11 cellular contexts compared by ENCODE assay signal in genomic region chr4:105509291-105509690, GRCh38. TPM values are rescaled to one million over a fixed set of nuclear protein-coding genes. Genes with fewer than 3 reads are reported as not detected.
A peak's percentile ranks its signal among the peaks of the same experiment; 100 is the strongest.
DNase-seq lines count a peak whose midpoint lies in the region; ATAC-seq and TF ChIP-seq lines count a peak whose summit lies in the region.
"Had no signal": no experiment of that assay in that cellular context is flagged by ENCODE, and none has a peak within 500 bp of the region (broad histone marks: within the 10 kb centered on the region; RNA-seq: fewer than 3 reads in every experiment).

No MANE protein-coding gene starts in this region.

- POLR2A ChIA-PET in activated CD4-positive, alpha-beta T cell treated with anti-CD3 and anti-CD28 coated beads for 36 hours (lab: Charles Lee), result no interaction called here

- no peaks in the 10 kb centered on the region for H3K27me3 ChIP-seq in prostate gland (replicated peaks; ENCODE audit: insufficient read depth)
- H3K27me3 ChIP-seq: gastrocnemius medialis had no signal

- intact Hi-C loops in activated CD4-positive, alpha-beta T cell treated with anti-CD3 and anti-CD28 coated beads for 36 hours (cut with DNase I, micrococcal nuclease), result no loop called here
- intact Hi-C loops in prostate gland (cut with DNase I), result no loop called here

- no peaks in the 10 kb centered on the region for H3K9me3 ChIP-seq in prostate gland
- H3K9me3 ChIP-seq: gastrocnemius medialis had no signal

- DNase-seq in naive B cell (no peak), prostate gland (ENCODE audit: low spot score) (no peak)
- no peak for DNase-seq in activated effector memory CD4-positive, alpha-beta T cell treated with Interleukin-2 at 50 U/mL for 16 hours
- DNase-seq in activated CD4-positive, alpha-beta T cell treated with anti-CD3 and anti-CD28 coated beads for 36 hours, result no peak
- DNase-seq: gastrocnemius medialis, mesendoderm, NCI-H226 had no signal

- peaks cover 9 to 16% (median 10%) of the 10 kb centered on the region in 3 donors for H3K27me3 Mint-ChIP-seq in naive B cell
- peaks cover 6% of the 10 kb centered on the region for H3K27me3 Mint-ChIP-seq in activated CD4-positive, alpha-beta T cell treated with anti-CD3 and anti-CD28 coated beads for 36 hours

- 63% methylated on average over 1 of the region's 1 CpG for WGBS in prostate gland

- CTCF ChIA-PET in activated CD4-positive, alpha-beta T cell treated with anti-CD3 and anti-CD28 coated beads for 36 hours (lab: Charles Lee), result no interaction called here

- H3K36me3 Mint-ChIP-seq in naive B cell, result no peaks in the 10 kb centered on the region
- H3K36me3 Mint-ChIP-seq in activated CD4-positive, alpha-beta T cell treated with anti-CD3 and anti-CD28 coated beads for 36 hours (ENCODE audit: low read depth), result no peaks in the 10 kb centered on the region

- ATAC-seq in GM19043 (IDR thresholded peaks at IDR 0.05; ENCODE audit: low read depth, unreplicated experiment) (peak; percentile 95), HG02588 (IDR thresholded peaks at IDR 0.05; ENCODE audit: unreplicated experiment) (peak; percentile 87), HG03460 (IDR thresholded peaks at IDR 0.05; ENCODE audit: unreplicated experiment) (peak; percentile 92), naive B cell (ENCODE audit: low read depth in 2 of 2) (peak; percentile 71 to 73)
- ATAC-seq in activated CD4-positive, alpha-beta T cell treated with anti-CD3 and anti-CD28 coated beads for 36 hours, result no peak
- ATAC-seq: gastrocnemius medialis had no signal

- H3K9me3 Mint-ChIP-seq in naive B cell, result peaks cover 0 to 11% (median 4%) of the 10 kb centered on the region in 7 donors
- H3K9me3 Mint-ChIP-seq in activated CD4-positive, alpha-beta T cell treated with anti-CD3 and anti-CD28 coated beads for 36 hours (ENCODE audit: low read depth), result peaks cover 2% of the 10 kb centered on the region

- H3K4me1 Mint-ChIP-seq in naive B cell, result peaks cover 0 to 8% (median 5%) of the 10 kb centered on the region in 3 donors
- no peaks in the 10 kb centered on the region for H3K4me1 Mint-ChIP-seq in activated CD4-positive, alpha-beta T cell treated with anti-CD3 and anti-CD28 coated beads for 36 hours

- no peak overlapping the region for H3K4me3 ChIP-seq in prostate gland
- H3K4me3 ChIP-seq: gastrocnemius medialis had no signal

- TF ChIP-seq CTCF in prostate gland (IDR thresholded peaks at IDR 0.05), result no peak

- H3K4me3 Mint-ChIP-seq in naive B cell, result no peak overlapping the region
- no peak overlapping the region for H3K4me3 Mint-ChIP-seq in activated CD4-positive, alpha-beta T cell treated with anti-CD3 and anti-CD28 coated beads for 36 hours

- H3K27ac Mint-ChIP-seq in naive B cell, result peak overlapping the region in 1 of 6 donors; percentile 30
- no peak overlapping the region for H3K27ac Mint-ChIP-seq in activated CD4-positive, alpha-beta T cell treated with anti-CD3 and anti-CD28 coated beads for 36 hours

- no peaks in the 10 kb centered on the region for H3K36me3 ChIP-seq in prostate gland
- H3K36me3 ChIP-seq: gastrocnemius medialis had no signal

- no peak for TF ChIP-seq POLR2A in prostate gland (IDR thresholded peaks at IDR 0.05)

- no peak overlapping the region for H3K27ac ChIP-seq in prostate gland
- H3K27ac ChIP-seq: gastrocnemius medialis had no signal

- H3K4me1 ChIP-seq in prostate gland (replicated peaks), result no peaks in the 10 kb centered on the region
- H3K4me1 ChIP-seq: gastrocnemius medialis had no signal

RNA-seq across cellular contexts. Expression of gene PPA2, which starts 35.4 kb away (rescaled TPM):
- polyA plus RNA-seq in naive B cell (ENCODE audit: low read depth in 6 of 6), result 100 to 1,000 TPM in 3 of 6 donors, 10 to 100 TPM in 3; 71.7 to 132 (median 109) TPM
- 10 to 100 TPM; 74.6 to 76.3 TPM for total RNA-seq in activated CD4-positive, alpha-beta T cell treated with anti-CD3 and anti-CD28 coated beads for 36 hours
- total RNA-seq in prostate gland, result 100 to 1,000 TPM in 1 of 2 donors, 10 to 100 TPM in 1; 54.0 to 168 TPM

RNA-seq across cellular contexts. Expression of gene ARHGEF38, which starts 43.1 kb away (rescaled TPM):
- polyA plus RNA-seq in naive B cell (ENCODE audit: low read depth in 6 of 6), result not detected
- total RNA-seq in activated CD4-positive, alpha-beta T cell treated with anti-CD3 and anti-CD28 coated beads for 36 hours, result not detected
- 10 to 100 TPM; 10.4 to 25.7 TPM for total RNA-seq in prostate gland
- total RNA-seq: gastrocnemius medialis; T-helper 1 cell treated with Interleukin-12 subunit alpha and Interleukin-12 subunit beta and Interleukin-4 antibody, amounts not matched to agents 30 ng/mL and 1 ng/mL, for 36 hours had no signal

Comparison
In these comparisons a context has a peak if more than half of its experiments do, and no peak if none do; other contexts are left out.
1. RNA of gene ARHGEF38, which starts 43.1 kb away (total RNA-seq): 10.4 to 25.7 TPM in prostate gland; not detected in activated CD4-positive, alpha-beta T cell treated with anti-CD3 and anti-CD28 coated beads for 36 hours; every median in the first group is over 10 times any median in the second.